Comparison of ENCODE assay signal across 21 cellular contexts in genomic region chr5:63043792-63044191, GRCh38.
"Had no signal": no experiment of that assay in that cellular context is flagged by ENCODE, and none has a peak within 500 bp of the region (broad histone marks: within the 10 kb centered on the region; RNA-seq: fewer than 3 reads in every experiment).

No MANE protein-coding gene starts in this region.

- H3K4me1 ChIP-seq: esophagus muscularis mucosa, gastrocnemius medialis, heart right ventricle, left lung, lower lobe of right lung, psoas muscle, sigmoid colon had no signal

- H3K4me3 Mint-ChIP-seq: immature natural killer cell, memory B cell, nephron progenitor cell had no signal

- H3K9me3 ChIP-seq: esophagus muscularis mucosa, gastrocnemius medialis, heart right ventricle, left lung, lower lobe of right lung, neutrophil, psoas muscle had no signal

- H3K27me3 Mint-ChIP-seq: memory B cell, naive B cell had no signal

- H3K9me3 Mint-ChIP-seq: nephron progenitor cell had no signal

- H3K27me3 ChIP-seq: dorsolateral prefrontal cortex, esophagus muscularis mucosa, gastrocnemius medialis, heart right ventricle, left lung, neutrophil, sigmoid colon had no signal

- H3K27ac ChIP-seq: dorsolateral prefrontal cortex, esophagus muscularis mucosa, gastrocnemius medialis, heart right ventricle, left lung, lower lobe of right lung, neutrophil, psoas muscle, sigmoid colon, skin epidermis had no signal

- H3K4me3 ChIP-seq: dorsolateral prefrontal cortex, esophagus muscularis mucosa, gastrocnemius medialis, heart right ventricle, left lung, lower lobe of right lung, psoas muscle, sigmoid colon, skin epidermis had no signal

- H3K36me3 ChIP-seq: esophagus muscularis mucosa, gastrocnemius medialis, heart right ventricle, left lung, lower lobe of right lung, neutrophil, sigmoid colon had no signal

- H3K27ac Mint-ChIP-seq: immature natural killer cell, memory B cell, naive B cell, nephron progenitor cell had no signal

- ATAC-seq: gastrocnemius medialis, heart right ventricle, left lung, lower lobe of right lung, psoas muscle had no signal

- H3K36me3 Mint-ChIP-seq: memory B cell, naive B cell had no signal

- DNase-seq: cortex of kidney; dorsolateral prefrontal cortex; effector CD8-positive, alpha-beta T cell; gastrocnemius medialis; heart right ventricle; hypothalamus; immature natural killer cell; left lung; lower lobe of right lung; midbrain; naive B cell; nephron progenitor cell; psoas muscle; sigmoid colon; stimulated activated CD4-positive, alpha-beta T cell treated with anti-CD3 and anti-CD28 coated beads, Interleukin-12 subunit alpha, Interleukin-12 subunit beta, amount 100 ng/mL, for 4 hours; stimulated activated naive CD4-positive, alpha-beta T cell treated with Interleukin-2 at 50 U/mL for 16 hours; trophoblast cell had no signal

- H3K4me1 Mint-ChIP-seq: immature natural killer cell, memory B cell, naive B cell had no signal
